Comparison of ENCODE assay signal across 8 cellular contexts in genomic region chr16:3235856-3236669, GRCh38. TPM values are rescaled to one million over a fixed set of nuclear protein-coding genes. Genes with fewer than 3 reads are reported as not detected.
A peak's percentile ranks its signal among the peaks of the same experiment; 100 is the strongest.
DNase-seq lines count a peak whose midpoint lies in the region; ATAC-seq and TF ChIP-seq lines count a peak whose summit lies in the region.

No MANE protein-coding gene starts in this region.

- H3K27ac ChIP-seq in hepatocyte, result no peak overlapping the region

- no peak overlapping the region for H2AFZ ChIP-seq in hepatocyte

- peaks cover 7% of the 10 kb centered on the region for H3K4me1 ChIP-seq in hepatocyte (ENCODE audit: insufficient read depth)

- no peak overlapping the region for H3K4me2 ChIP-seq in hepatocyte

- DNase-seq in NCI-H526 (lab: John Stamatoyannopoulos, UW) (peak; percentile 30 to 76), hepatocyte (ENCODE audit: low spot score) (peak; percentile 27), NCI-H187 (lab: John Stamatoyannopoulos, UW) (no peak), RPMI8226 (no peak)
- DNase-seq in activated CD8-positive, alpha-beta memory T cell treated with anti-CD3 and anti-CD28 coated beads, Interleukin-2, amount 50 U/mL, for 4 hours, result peak; percentile 48
- DNase-seq in stimulated activated naive CD4-positive, alpha-beta T cell (lab: John Stamatoyannopoulos, UW), result peak in 5 of 6 experiments; percentile 10 to 70 (median 40)

- H3K36me3 ChIP-seq in hepatocyte (replicated peaks; ENCODE audit: insufficient read depth, low read depth), result peaks cover 12% of the 10 kb centered on the region

- no peaks in the 10 kb centered on the region for H3K9me3 ChIP-seq in hepatocyte (ENCODE audit: low read depth)

- no peaks in the 10 kb centered on the region for H3K9me2 ChIP-seq in hepatocyte (replicated peaks; ENCODE audit: insufficient read depth)

- no peaks in the 10 kb centered on the region for H4K20me1 ChIP-seq in hepatocyte (ENCODE audit: insufficient read depth, poor library complexity, severe bottlenecking)

- ATAC-seq in GM18520 (IDR thresholded peaks at IDR 0.05; ENCODE audit: unreplicated experiment), result no peak
- ATAC-seq in HG03139 (IDR thresholded peaks at IDR 0.05; ENCODE audit: unreplicated experiment), result no peak

- H3K27me3 ChIP-seq in hepatocyte, result no peaks in the 10 kb centered on the region

- TF ChIP-seq CTCF in hepatocyte (IDR thresholded peaks at IDR 0.05; ENCODE audit: poor library complexity), result no peak

- no peak overlapping the region for H3K4me3 ChIP-seq in hepatocyte

- WGBS in hepatocyte (ENCODE audit: low lambda C conversion rate, missing lambda C conversion rate), result 91% methylated on average over 22 of the region's 29 CpGs

- H3K79me2 ChIP-seq in hepatocyte, result peaks cover 17% of the 10 kb centered on the region

RNA-seq across cellular contexts. Expression of gene ZNF200, which starts 1.1 kb away (rescaled TPM):
- total RNA-seq in hepatocyte, result 7.9 and 12.5 TPM in 2 replicates
- polyA plus RNA-seq in hepatocyte, result 4.6 and 6.0 TPM in 2 replicates

RNA-seq across cellular contexts. Expression of gene MEFV, which starts 20.4 kb away (rescaled TPM):
- 0.13 TPM in 1 of 2 replicates, not detected in the other for total RNA-seq in hepatocyte
- 0.55 TPM in 1 of 2 replicates, not detected in the other for polyA plus RNA-seq in hepatocyte

RNA-seq across cellular contexts. Expression of gene ZNF263, which starts 47.2 kb away (rescaled TPM):
- 39.7 and 47.5 TPM in 2 replicates for total RNA-seq in hepatocyte
- 25.0 and 33.2 TPM in 2 replicates for polyA plus RNA-seq in hepatocyte

RNA-seq across cellular contexts. Expression of gene OR1F1, which starts 48.1 kb away (rescaled TPM):
- not detected in 2 replicates for total RNA-seq in hepatocyte
- 0.61 TPM in 1 of 2 replicates, not detected in the other for polyA plus RNA-seq in hepatocyte

Comparison
In these comparisons a context has a peak if more than half of its experiments do, and no peak if none do; other contexts are left out.
1. DNase-seq: peak in NCI-H526 (2 of 2), activated CD8-positive, alpha-beta memory T cell treated with anti-CD3 and anti-CD28 coated beads, Interleukin-2, amount 50 U/mL, for 4 hours (single experiment), hepatocyte (single experiment) and stimulated activated naive CD4-positive, alpha-beta T cell (5 of 6); none in NCI-H187 (0 of 2) and RPMI8226 (single experiment).